1 cellular context compared by ENCODE assay signal in genomic region chr11:9755561-9755960, GRCh38.
TF ChIP-seq lines count a peak whose summit lies in the region.

No MANE protein-coding gene starts in this region.

TF ChIP-seq in WTC11, 78 proteins besides CTCF, POLR2A, EP300 and RAD21 (continued from another document):
- TF ChIP-seq ZSCAN18 (CRISPR knock-in tag; IDR thresholded peaks at IDR 0.05) (no peak), CBFB (CRISPR knock-in tag; IDR thresholded peaks at IDR 0.05; ENCODE audit: low read depth) (no peak), ESRRA (CRISPR knock-in tag; IDR thresholded peaks at IDR 0.05; ENCODE audit: borderline replicate concordance) (no peak), ZNF317 (CRISPR knock-in tag; IDR thresholded peaks at IDR 0.05; ENCODE audit: borderline replicate concordance, low read depth) (no peak), GRHL2 (CRISPR knock-in tag; IDR thresholded peaks at IDR 0.05; ENCODE audit: insufficient replicate concordance, severe bottlenecking) (no peak), TEAD1 (CRISPR knock-in tag; IDR thresholded peaks at IDR 0.05) (no peak), PRRX2 (CRISPR knock-in tag; IDR thresholded peaks at IDR 0.05) (no peak)
- TF ChIP-seq, protein P1, sequence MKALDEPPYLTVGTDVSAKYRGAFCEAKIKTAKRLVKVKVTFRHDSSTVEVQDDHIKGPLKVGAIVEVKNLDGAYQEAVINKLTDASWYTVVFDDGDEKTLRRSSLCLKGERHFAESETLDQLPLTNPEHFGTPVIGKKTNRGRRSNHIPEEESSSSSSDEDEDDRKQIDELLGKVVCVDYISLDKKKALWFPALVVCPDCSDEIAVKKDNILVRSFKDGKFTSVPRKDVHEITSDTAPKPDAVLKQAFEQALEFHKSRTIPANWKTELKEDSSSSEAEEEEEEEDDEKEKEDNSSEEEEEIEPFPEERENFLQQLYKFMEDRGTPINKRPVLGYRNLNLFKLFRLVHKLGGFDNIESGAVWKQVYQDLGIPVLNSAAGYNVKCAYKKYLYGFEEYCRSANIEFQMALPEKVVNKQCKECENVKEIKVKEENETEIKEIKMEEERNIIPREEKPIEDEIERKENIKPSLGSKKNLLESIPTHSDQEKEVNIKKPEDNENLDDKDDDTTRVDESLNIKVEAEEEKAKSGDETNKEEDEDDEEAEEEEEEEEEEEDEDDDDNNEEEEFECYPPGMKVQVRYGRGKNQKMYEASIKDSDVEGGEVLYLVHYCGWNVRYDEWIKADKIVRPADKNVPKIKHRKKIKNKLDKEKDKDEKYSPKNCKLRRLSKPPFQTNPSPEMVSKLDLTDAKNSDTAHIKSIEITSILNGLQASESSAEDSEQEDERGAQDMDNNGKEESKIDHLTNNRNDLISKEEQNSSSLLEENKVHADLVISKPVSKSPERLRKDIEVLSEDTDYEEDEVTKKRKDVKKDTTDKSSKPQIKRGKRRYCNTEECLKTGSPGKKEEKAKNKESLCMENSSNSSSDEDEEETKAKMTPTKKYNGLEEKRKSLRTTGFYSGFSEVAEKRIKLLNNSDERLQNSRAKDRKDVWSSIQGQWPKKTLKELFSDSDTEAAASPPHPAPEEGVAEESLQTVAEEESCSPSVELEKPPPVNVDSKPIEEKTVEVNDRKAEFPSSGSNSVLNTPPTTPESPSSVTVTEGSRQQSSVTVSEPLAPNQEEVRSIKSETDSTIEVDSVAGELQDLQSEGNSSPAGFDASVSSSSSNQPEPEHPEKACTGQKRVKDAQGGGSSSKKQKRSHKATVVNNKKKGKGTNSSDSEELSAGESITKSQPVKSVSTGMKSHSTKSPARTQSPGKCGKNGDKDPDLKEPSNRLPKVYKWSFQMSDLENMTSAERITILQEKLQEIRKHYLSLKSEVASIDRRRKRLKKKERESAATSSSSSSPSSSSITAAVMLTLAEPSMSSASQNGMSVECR (CRISPR knock-in tag; IDR thresholded peaks at IDR 0.05; ENCODE audit: borderline replicate concordance): no peak
- TF ChIP-seq, protein P2, sequence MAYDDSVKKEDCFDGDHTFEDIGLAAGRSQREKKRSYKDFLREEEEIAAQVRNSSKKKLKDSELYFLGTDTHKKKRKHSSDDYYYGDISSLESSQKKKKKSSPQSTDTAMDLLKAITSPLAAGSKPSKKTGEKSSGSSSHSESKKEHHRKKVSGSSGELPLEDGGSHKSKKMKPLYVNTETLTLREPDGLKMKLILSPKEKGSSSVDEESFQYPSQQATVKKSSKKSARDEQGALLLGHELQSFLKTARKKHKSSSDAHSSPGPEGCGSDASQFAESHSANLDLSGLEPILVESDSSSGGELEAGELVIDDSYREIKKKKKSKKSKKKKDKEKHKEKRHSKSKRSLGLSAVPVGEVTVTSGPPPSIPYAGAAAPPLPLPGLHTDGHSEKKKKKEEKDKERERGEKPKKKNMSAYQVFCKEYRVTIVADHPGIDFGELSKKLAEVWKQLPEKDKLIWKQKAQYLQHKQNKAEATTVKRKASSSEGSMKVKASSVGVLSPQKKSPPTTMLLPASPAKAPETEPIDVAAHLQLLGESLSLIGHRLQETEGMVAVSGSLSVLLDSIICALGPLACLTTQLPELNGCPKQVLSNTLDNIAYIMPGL (CRISPR knock-in tag; IDR thresholded peaks at IDR 0.05): no peak
